In genomic region chr3:143716731-143717130, GRCh38 we compare ENCODE assay signal across 23 cellular contexts.
"Had no signal": no experiment of that assay in that cellular context is flagged by ENCODE, and none has a peak within 500 bp of the region (broad histone marks: within the 10 kb centered on the region; RNA-seq: fewer than 3 reads in every experiment).

No MANE protein-coding gene starts in this region.

- H3K4me1 ChIP-seq: ascending aorta, body of pancreas had no signal

- ATAC-seq: activated CD8-positive, alpha-beta T cell treated with anti-CD3 and anti-CD28 coated beads for 36 hours; body of pancreas; Panc1; Right ventricle myocardium inferior; T-cell had no signal

- H3K27me3 ChIP-seq: ascending aorta, body of pancreas had no signal

- H3K36me3 ChIP-seq: ascending aorta, WERI-Rb-1 had no signal

- H3K27ac ChIP-seq: ascending aorta, body of pancreas, SK-N-MC, WERI-Rb-1 had no signal

- H3K9me3 ChIP-seq: ascending aorta, body of pancreas had no signal

- DNase-seq: activated CD4-positive, alpha-beta T cell treated with anti-CD3 and anti-CD28 coated beads for 4 hours; activated CD8-positive, alpha-beta memory T cell treated with anti-CD3 and anti-CD28 coated beads, Interleukin-2, amount 50 U/mL, for 4 hours; activated CD8-positive, alpha-beta T cell treated with anti-CD3 and anti-CD28 coated beads for 36 hours; activated naive CD4-positive, alpha-beta T cell treated with anti-CD3 and anti-CD28 coated beads, Interleukin-2, amount 50 U/mL, for 16 hours; activated naive CD8-positive, alpha-beta T cell treated with anti-CD3 and anti-CD28 coated beads, Interleukin-2, amount 10 ng/mL, durations not matched to agents 7 days and 5 days; activated T-cell treated with anti-CD3 and anti-CD28 coated beads, Interleukin-2, amount 50 U/mL, for 1 hour; amniotic stem cell; body of pancreas; Karpas-422; NCI-H1092; NCI-H1417; NCI-H2029; NCI-H510A treated with DMSO at 0.1 percent for 48 hours; NCI-H69; NK-92 treated with Interleukin-12 subunit alpha and Interleukin-12 subunit beta, amount 100 ng/mL, for 24 hours; OCI-M1; RPMI8226; T-cell; WERI-Rb-1 had no signal

- H3K4me3 ChIP-seq: ascending aorta, body of pancreas, SK-N-MC had no signal
